Comparison of ENCODE assay signal across 17 cellular contexts in genomic region chr5:23411200-23411599, GRCh38.
"Had no signal": no experiment of that assay in that cellular context is flagged by ENCODE, and none has a peak within 500 bp of the region (broad histone marks: within the 10 kb centered on the region; RNA-seq: fewer than 3 reads in every experiment).

No MANE protein-coding gene starts in this region.

- H2AFZ ChIP-seq: hepatocyte had no signal

- H3K4me2 ChIP-seq: hepatocyte had no signal

- H3K4me1 ChIP-seq: body of pancreas, gastroesophageal sphincter, stomach, thyroid gland, uterus had no signal

- DNase-seq: activated CD4-positive, alpha-beta T cell treated with anti-CD3 and anti-CD28 coated beads, Interleukin-2, amount 50 U/mL, for 4 hours; activated effector memory CD4-positive, alpha-beta T cell treated with Interleukin-2 at 50 U/mL for 16 hours; activated T-cell treated with anti-CD3 and anti-CD28 coated beads, Interleukin-2, amount 50 U/mL, for 24 hours; amniotic stem cell; body of pancreas; central memory CD4-positive, alpha-beta T cell; effector memory CD8-positive, alpha-beta T cell; kidney glomerular epithelial cell; retina; stimulated activated CD4-positive, alpha-beta T cell treated with anti-CD3 and anti-CD28 coated beads, Interleukin-4, amount 100 ng/mL, for 4 hours; stomach; thyroid gland; uterus had no signal

- H3K4me3 ChIP-seq: body of pancreas, gastroesophageal sphincter, hepatocyte, stomach, thyroid gland, uterus had no signal

- H3K27me3 Mint-ChIP-seq: activated naive CD4-positive, alpha-beta T cell treated with anti-CD3 and anti-CD28 coated beads, Interleukin-2, amount 50 U/mL, for 24 hours; activated T-cell treated with anti-CD3 and anti-CD28 coated beads, Interleukin-2, amount 50 U/mL, for 24 hours; effector memory CD8-positive, alpha-beta T cell had no signal

- H3K9me3 ChIP-seq: body of pancreas, gastroesophageal sphincter, stomach, thyroid gland, uterus had no signal

- H3K4me1 Mint-ChIP-seq: activated naive CD4-positive, alpha-beta T cell treated with anti-CD3 and anti-CD28 coated beads, Interleukin-2, amount 50 U/mL, for 24 hours had no signal

- ATAC-seq: activated CD4-positive, CD25-positive, alpha-beta regulatory T cell treated with anti-CD3 and anti-CD28 coated beads, Interleukin-2, amount 50 U/mL, for 24 hours; body of pancreas; effector memory CD8-positive, alpha-beta T cell; gastroesophageal sphincter had no signal

- H3K4me3 Mint-ChIP-seq: activated naive CD4-positive, alpha-beta T cell treated with anti-CD3 and anti-CD28 coated beads, Interleukin-2, amount 50 U/mL, for 24 hours; activated T-cell treated with anti-CD3 and anti-CD28 coated beads, Interleukin-2, amount 50 U/mL, for 24 hours; effector memory CD8-positive, alpha-beta T cell had no signal

- H3K27ac Mint-ChIP-seq: activated naive CD4-positive, alpha-beta T cell treated with anti-CD3 and anti-CD28 coated beads, Interleukin-2, amount 50 U/mL, for 24 hours; activated T-cell treated with anti-CD3 and anti-CD28 coated beads, Interleukin-2, amount 50 U/mL, for 24 hours; effector memory CD8-positive, alpha-beta T cell had no signal

- H3K27ac ChIP-seq: body of pancreas, gastroesophageal sphincter, hepatocyte, stomach, thyroid gland, uterus had no signal

- H3K36me3 Mint-ChIP-seq: activated naive CD4-positive, alpha-beta T cell treated with anti-CD3 and anti-CD28 coated beads, Interleukin-2, amount 50 U/mL, for 24 hours had no signal

- H3K79me2 ChIP-seq: hepatocyte had no signal

- H3K27me3 ChIP-seq: body of pancreas, gastroesophageal sphincter, hepatocyte, stomach, thyroid gland, uterus had no signal

- H3K36me3 ChIP-seq: gastroesophageal sphincter, stomach, thyroid gland, uterus had no signal
